Comparison of ENCODE assay signal across 9 cellular contexts in the genomic region with DNA sequence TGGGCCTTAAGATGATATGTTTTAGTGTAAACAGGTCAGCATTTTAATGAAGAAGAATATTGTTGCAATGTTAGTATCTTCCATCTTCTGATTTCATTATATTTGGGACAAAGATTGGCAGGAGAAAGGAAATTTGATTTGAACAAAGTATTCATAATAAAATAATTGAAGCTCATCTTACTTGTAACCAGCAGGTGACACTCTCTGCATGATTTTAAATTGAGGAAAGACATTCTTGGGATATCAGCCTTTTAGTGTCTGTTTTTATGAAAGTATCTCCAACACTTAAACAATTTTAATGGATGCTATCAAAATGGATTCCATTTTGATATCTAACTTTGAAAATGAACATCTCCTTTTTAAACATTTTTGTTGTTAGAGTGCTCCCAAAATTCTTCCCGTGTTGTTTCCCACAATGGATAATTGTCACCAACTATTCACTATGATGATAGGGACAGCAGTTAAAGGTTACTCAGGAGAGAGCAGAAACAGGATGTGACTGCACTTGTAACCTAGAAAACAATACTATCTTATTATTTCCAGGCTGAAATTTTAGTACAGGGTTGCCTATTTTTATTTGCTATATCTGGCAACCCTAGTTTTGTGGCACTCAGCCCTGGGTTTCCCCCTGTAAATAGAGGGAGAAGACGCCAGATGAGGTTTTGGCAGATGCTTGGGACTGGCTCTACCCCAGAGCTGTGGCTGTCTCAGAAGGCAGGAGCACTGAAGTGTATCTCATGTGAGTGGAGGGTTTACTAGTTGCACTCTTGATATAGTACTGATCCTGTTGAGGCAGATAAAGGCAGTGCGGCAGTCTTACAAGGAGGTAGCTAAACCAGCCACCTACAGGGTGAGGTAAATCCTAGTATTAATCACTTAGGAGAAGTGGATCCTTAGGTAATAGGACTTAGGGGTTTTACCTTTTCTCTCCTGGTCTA. TPM values are rescaled to one million over a fixed set of nuclear protein-coding genes. Genes with fewer than 3 reads are reported as not detected.
DNase-seq lines count a peak whose midpoint lies in the region; ATAC-seq and TF ChIP-seq lines count a peak whose summit lies in the region.
"Had no signal": no experiment of that assay in that cellular context is flagged by ENCODE, and none has a peak within 500 bp of the region (broad histone marks: within the 10 kb centered on the region; RNA-seq: fewer than 3 reads in every experiment).

No MANE protein-coding gene starts in this region.

- no peaks in the 10 kb centered on the region for H3K9me3 ChIP-seq in CD4-positive, alpha-beta T cell (ENCODE audit: control insufficient read depth, low read length)
- no peaks in the 10 kb centered on the region for H3K9me3 ChIP-seq in liver (ENCODE audit: control insufficient read depth in 4 of 4, low read length in 3 of 4)

- no peak for ATAC-seq in CD4-positive, alpha-beta T cell (ENCODE audit: poor library complexity)
- ATAC-seq in HG02798 (IDR thresholded peaks at IDR 0.05; ENCODE audit: poor library complexity, unreplicated experiment) = peak; percentile 27
- no peak for ATAC-seq in activated T-helper 17 cell treated with anti-CD3 and anti-CD28 coated beads, Interleukin-2, amount 50 U/mL, for 72 hours (replicated peaks)
- ATAC-seq in GM21367 (IDR thresholded peaks at IDR 0.05; ENCODE audit: unreplicated experiment) = no peak
- no peak for ATAC-seq in HG03095 (IDR thresholded peaks at IDR 0.05; ENCODE audit: unreplicated experiment)

- H3K9ac ChIP-seq in liver (ENCODE audit: low read depth in 1 of 2, low read length in 2 of 2) = no peak overlapping the region

- H3K4me3 Mint-ChIP-seq in CD4-positive, alpha-beta T cell = no peak overlapping the region
- H3K4me3 Mint-ChIP-seq in activated T-helper 17 cell treated with anti-CD3 and anti-CD28 coated beads, Interleukin-2, amount 50 U/mL, for 72 hours = no peak overlapping the region
- H3K4me3 Mint-ChIP-seq: activated naive CD8-positive, alpha-beta T cell treated with anti-CD3 and anti-CD28 coated beads, Interleukin-2, amount 10 ng/mL, durations not matched to agents 7 days and 5 days had no signal

- CTCF ChIA-PET in CD4-positive, alpha-beta T cell (lab: Charles Lee) = interaction anchor here (0.6 kb wide), 1 partner anchor 72 kb away, joined by 3 read pairs; no protein-coding TSS in a partner anchor

- H3K27ac ChIP-seq in CD4-positive, alpha-beta T cell (ENCODE audit: low read depth, low read length) = no peak overlapping the region
- H3K27ac ChIP-seq in liver (ENCODE audit: low read depth in 1 of 2, low read length in 2 of 2) = peak overlapping the region in 1 of 2 donors; percentile 4

- H3K27me3 Mint-ChIP-seq in CD4-positive, alpha-beta T cell = no peaks in the 10 kb centered on the region
- H3K27me3 Mint-ChIP-seq in activated T-helper 17 cell treated with anti-CD3 and anti-CD28 coated beads, Interleukin-2, amount 50 U/mL, for 72 hours = no peaks in the 10 kb centered on the region
- H3K27me3 Mint-ChIP-seq: activated naive CD8-positive, alpha-beta T cell treated with anti-CD3 and anti-CD28 coated beads, Interleukin-2, amount 10 ng/mL, durations not matched to agents 7 days and 5 days had no signal

- peak; percentile 81 to 83 for TF ChIP-seq RAD21 in liver (IDR thresholded peaks at IDR 0.05)

- no peaks in the 10 kb centered on the region for H3K9me3 Mint-ChIP-seq in CD4-positive, alpha-beta T cell
- no peaks in the 10 kb centered on the region for H3K9me3 Mint-ChIP-seq in activated T-helper 17 cell treated with anti-CD3 and anti-CD28 coated beads, Interleukin-2, amount 50 U/mL, for 72 hours
- H3K9me3 Mint-ChIP-seq: activated naive CD8-positive, alpha-beta T cell treated with anti-CD3 and anti-CD28 coated beads, Interleukin-2, amount 10 ng/mL, durations not matched to agents 7 days and 5 days had no signal

- no peak for DNase-seq in CD4-positive, alpha-beta T cell
- DNase-seq in NCI-H2227 (lab: John Stamatoyannopoulos, UW; ENCODE audit: unreplicated experiment) (no peak), ureter (ENCODE audit: low spot score) (no peak)
- DNase-seq: activated naive CD8-positive, alpha-beta T cell treated with anti-CD3 and anti-CD28 coated beads, Interleukin-2, amount 10 ng/mL, durations not matched to agents 7 days and 5 days had no signal

- peaks cover 0 to 9% (median 9%) of the 10 kb centered on the region in 4 donors for H3K4me1 ChIP-seq in liver (ENCODE audit: control insufficient read depth in 4 of 4, insufficient read depth in 4 of 4, low read length in 3 of 4)

- no peaks in the 10 kb centered on the region for H3K27me3 ChIP-seq in CD4-positive, alpha-beta T cell (ENCODE audit: control insufficient read depth, insufficient read depth, low read length)
- H3K27me3 ChIP-seq in liver (ENCODE audit: control insufficient read depth in 4 of 4, insufficient read depth in 4 of 4, low read length in 3 of 4) = no peaks in the 10 kb centered on the region

- H3K4me1 Mint-ChIP-seq in CD4-positive, alpha-beta T cell (ENCODE audit: low read depth) = no peaks in the 10 kb centered on the region
- H3K4me1 Mint-ChIP-seq in activated T-helper 17 cell treated with anti-CD3 and anti-CD28 coated beads, Interleukin-2, amount 50 U/mL, for 72 hours = no peaks in the 10 kb centered on the region

- H3K36me3 Mint-ChIP-seq in CD4-positive, alpha-beta T cell (ENCODE audit: low read depth) = peaks cover 26% of the 10 kb centered on the region
- H3K36me3 Mint-ChIP-seq in activated T-helper 17 cell treated with anti-CD3 and anti-CD28 coated beads, Interleukin-2, amount 50 U/mL, for 72 hours (ENCODE audit: low read depth) = peaks cover 55% of the 10 kb centered on the region
- H3K36me3 Mint-ChIP-seq: activated naive CD8-positive, alpha-beta T cell treated with anti-CD3 and anti-CD28 coated beads, Interleukin-2, amount 10 ng/mL, durations not matched to agents 7 days and 5 days had no signal

- POLR2A ChIA-PET in CD4-positive, alpha-beta T cell (lab: Charles Lee) = no interaction called here

- peak; percentile 16 for TF ChIP-seq CTCF in CD4-positive, alpha-beta T cell (IDR thresholded peaks at IDR 0.05)
- TF ChIP-seq CTCF in liver (IDR thresholded peaks at IDR 0.05; ENCODE audit: low read depth, low read length, missing input control) = peak; percentile 45

- WGBS in liver = 60% methylated on average over 3 of the region's 3 CpGs

- intact Hi-C loops in CD4-positive, alpha-beta T cell (cut with DNase I, micrococcal nuclease) = loop anchor here (2.0 to 10.0 kb wide), 3 partner anchors 380 to 608 kb away; no protein-coding TSS in a partner anchor

- H3K36me3 ChIP-seq in liver (ENCODE audit: control insufficient read depth in 4 of 4, insufficient read depth in 3 of 4, low read depth in 1 of 4, low read length in 3 of 4) = peaks cover 0 to 21% (median 6%) of the 10 kb centered on the region in 4 donors

- H3K27ac Mint-ChIP-seq in CD4-positive, alpha-beta T cell = no peak overlapping the region
- peak overlapping the region; percentile 29 for H3K27ac Mint-ChIP-seq in activated T-helper 17 cell treated with anti-CD3 and anti-CD28 coated beads, Interleukin-2, amount 50 U/mL, for 72 hours
- H3K27ac Mint-ChIP-seq: activated naive CD8-positive, alpha-beta T cell treated with anti-CD3 and anti-CD28 coated beads, Interleukin-2, amount 10 ng/mL, durations not matched to agents 7 days and 5 days had no signal

- no peak overlapping the region for H3K4me3 ChIP-seq in liver (ENCODE audit: low read depth in 1 of 3, low read length in 3 of 3)

TF ChIP-seq in liver, 16 proteins besides CTCF, POLR2A, EP300 and RAD21 (continues in another document):
- TF ChIP-seq, protein P1, sequence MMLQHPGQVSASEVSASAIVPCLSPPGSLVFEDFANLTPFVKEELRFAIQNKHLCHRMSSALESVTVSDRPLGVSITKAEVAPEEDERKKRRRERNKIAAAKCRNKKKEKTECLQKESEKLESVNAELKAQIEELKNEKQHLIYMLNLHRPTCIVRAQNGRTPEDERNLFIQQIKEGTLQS (IDR thresholded peaks at IDR 0.05) = no peak
- TF ChIP-seq GABPA (IDR thresholded peaks at IDR 0.05 in 1 of 2, conservative IDR thresholded peaks at IDR 0.05 in 1 of 2) = no peak
- TF ChIP-seq EGR1 (IDR thresholded peaks at IDR 0.05; ENCODE audit: low read depth in 2 of 2) = no peak
- no peak for TF ChIP-seq FOXA2 (IDR thresholded peaks at IDR 0.05)
- TF ChIP-seq HNF4A (conservative IDR thresholded peaks at IDR 0.05) = no peak
- TF ChIP-seq, protein P2, sequence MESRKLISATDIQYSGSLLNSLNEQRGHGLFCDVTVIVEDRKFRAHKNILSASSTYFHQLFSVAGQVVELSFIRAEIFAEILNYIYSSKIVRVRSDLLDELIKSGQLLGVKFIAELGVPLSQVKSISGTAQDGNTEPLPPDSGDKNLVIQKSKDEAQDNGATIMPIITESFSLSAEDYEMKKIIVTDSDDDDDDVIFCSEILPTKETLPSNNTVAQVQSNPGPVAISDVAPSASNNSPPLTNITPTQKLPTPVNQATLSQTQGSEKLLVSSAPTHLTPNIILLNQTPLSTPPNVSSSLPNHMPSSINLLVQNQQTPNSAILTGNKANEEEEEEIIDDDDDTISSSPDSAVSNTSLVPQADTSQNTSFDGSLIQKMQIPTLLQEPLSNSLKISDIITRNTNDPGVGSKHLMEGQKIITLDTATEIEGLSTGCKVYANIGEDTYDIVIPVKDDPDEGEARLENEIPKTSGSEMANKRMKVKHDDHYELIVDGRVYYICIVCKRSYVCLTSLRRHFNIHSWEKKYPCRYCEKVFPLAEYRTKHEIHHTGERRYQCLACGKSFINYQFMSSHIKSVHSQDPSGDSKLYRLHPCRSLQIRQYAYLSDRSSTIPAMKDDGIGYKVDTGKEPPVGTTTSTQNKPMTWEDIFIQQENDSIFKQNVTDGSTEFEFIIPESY (IDR thresholded peaks at IDR 0.05) = no peak
- TF ChIP-seq SP1 (IDR thresholded peaks at IDR 0.05) = no peak
- TF ChIP-seq NR2F2 (IDR thresholded peaks at IDR 0.05) = no peak
- TF ChIP-seq RXRA (IDR thresholded peaks at IDR 0.05) = no peak
- no peak for TF ChIP-seq FOXA1 (IDR thresholded peaks at IDR 0.05)
- no peak for TF ChIP-seq YY1 (IDR thresholded peaks at IDR 0.05)

RNA-seq across cellular contexts. Expression of a gene that starts 31.0 kb away (rescaled TPM):
- total RNA-seq in CD4-positive, alpha-beta T cell = not detected
- total RNA-seq in activated T-helper 17 cell treated with anti-CD3 and anti-CD28 coated beads, Interleukin-2, amount 50 U/mL, for 72 hours = not detected
- 100 to 1,000 TPM in 1 of 2 donors, 1 to 10 TPM in 1; 6.7 to 409 TPM for total RNA-seq in liver
- 10 to 100 TPM; 61.5 to 93.8 TPM for polyA plus RNA-seq in liver
- total RNA-seq in ureter = 4.0 TPM
